ENCODE assay signal across 36 cellular contexts in the genomic region with DNA sequence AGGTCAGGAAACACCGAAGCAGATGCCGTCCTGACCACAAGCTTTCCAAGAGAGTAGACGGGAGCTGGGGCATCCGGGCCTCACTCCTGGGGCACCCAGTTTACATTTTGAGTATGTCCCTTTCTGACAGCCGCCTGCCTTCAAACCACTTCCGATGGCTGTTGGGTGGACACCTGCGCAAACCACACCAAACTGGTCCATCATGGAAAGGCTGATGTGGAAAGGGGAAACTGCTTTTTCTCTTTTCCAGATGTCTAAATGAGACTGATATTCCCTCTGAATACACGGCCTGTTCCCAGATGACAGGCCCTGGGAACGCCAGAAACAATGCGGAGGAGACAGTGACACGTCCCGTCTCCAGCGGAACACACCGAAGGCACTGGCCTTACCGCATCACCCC.
DNase-seq lines count a peak whose midpoint lies in the region; ATAC-seq, FAIRE-seq and TF ChIP-seq lines count a peak whose summit lies in the region.
"Had no signal": no experiment of that assay in that cellular context is flagged by ENCODE, and none has a peak within 500 bp of the region (broad histone marks: within the 10 kb centered on the region; RNA-seq: fewer than 3 reads in every experiment).

No MANE protein-coding gene starts in this region.

- no peak overlapping the region for H3K4me3 ChIP-seq in osteoblast (ENCODE audit: insufficient read depth, low read length)
- H3K4me3 ChIP-seq in stomach = no peak overlapping the region
- H3K4me3 ChIP-seq in right cardiac atrium (ENCODE audit: low read length) = no peak overlapping the region
- H3K4me3 ChIP-seq: A549; BLaER1; BLaER1 treated with 17β-estradiol and CSF1 and Interleukin-3, amounts not matched to agents 10 nM and 100 nM had no signal

- no peak for TF ChIP-seq EP300 in stomach (IDR thresholded peaks at IDR 0.05)

- ATAC-seq in right cardiac atrium = no peak
- no peak for ATAC-seq in stimulated activated effector memory CD8-positive, alpha-beta T cell treated with anti-CD3 and anti-CD28 coated beads, Interleukin-12 subunit alpha, Interleukin-12 subunit beta, amount 100 ng/mL, for 72 hours
- ATAC-seq: A549; CD8-positive, alpha-beta T cell had no signal

- H3K4me2 ChIP-seq in osteoblast (ENCODE audit: insufficient read depth, low read length) = no peak overlapping the region
- H3K4me2 ChIP-seq: A549; BLaER1; BLaER1 treated with 17β-estradiol and CSF1 and Interleukin-3, amounts not matched to agents 10 nM and 100 nM had no signal

- H4K20me1 ChIP-seq in osteoblast (ENCODE audit: insufficient read depth, low read length) = no peaks in the 10 kb centered on the region
- H4K20me1 ChIP-seq: BLaER1; BLaER1 treated with 17β-estradiol and CSF1 and Interleukin-3, amounts not matched to agents 10 nM and 100 nM had no signal

- H3K9me3 ChIP-seq in osteoblast (ENCODE audit: low read depth, low read length) = no peaks in the 10 kb centered on the region
- H3K9me3 ChIP-seq in stomach = no peaks in the 10 kb centered on the region
- H3K9me3 ChIP-seq in right cardiac atrium (ENCODE audit: control insufficient read depth, low read length) = no peaks in the 10 kb centered on the region
- H3K9me3 ChIP-seq: A549; BE2C; BLaER1; BLaER1 treated with 17β-estradiol and CSF1 and Interleukin-3, amounts not matched to agents 10 nM and 100 nM; Caco-2 had no signal

- intact Hi-C loops in stomach (cut with DNase I; ENCODE audit: low total_unique reads) = no loop called here
- intact Hi-C loops in right cardiac atrium (cut with DNase I) = no loop called here

- H3K36me3 Mint-ChIP-seq in type B pancreatic cell = no peaks in the 10 kb centered on the region
- H3K36me3 Mint-ChIP-seq in stimulated activated effector memory CD8-positive, alpha-beta T cell treated with anti-CD3 and anti-CD28 coated beads, Interleukin-12 subunit alpha, Interleukin-12 subunit beta, amount 100 ng/mL, for 72 hours = no peaks in the 10 kb centered on the region
- H3K36me3 Mint-ChIP-seq: CD14-positive monocyte; CD4-positive, alpha-beta memory T cell; CD4-positive, CD25-positive, alpha-beta regulatory T cell; CD8-positive, alpha-beta memory T cell; CD8-positive, alpha-beta T cell had no signal

- no peak for TF ChIP-seq CTCF in osteoblast (IDR thresholded peaks at IDR 0.05; ENCODE audit: extremely low read depth, low read depth, low read length)
- no peak for TF ChIP-seq CTCF in stomach (IDR thresholded peaks at IDR 0.05)
- no peak for TF ChIP-seq CTCF in type B pancreatic cell (conservative IDR thresholded peaks at IDR 0.05)
- TF ChIP-seq CTCF in D721Med (IDR thresholded peaks at IDR 0.05; ENCODE audit: insufficient read depth, missing control alignments) = no peak

- H3K4me1 ChIP-seq in osteoblast (ENCODE audit: insufficient read depth, low read length) = no peaks in the 10 kb centered on the region
- no peaks in the 10 kb centered on the region for H3K4me1 ChIP-seq in stomach
- H3K4me1 ChIP-seq in right cardiac atrium (ENCODE audit: control insufficient read depth, insufficient read depth, low read length) = no peaks in the 10 kb centered on the region
- H3K4me1 ChIP-seq: A549, BE2C, BLaER1, Caco-2 had no signal

- H3K4me3 Mint-ChIP-seq in type B pancreatic cell = no peak overlapping the region
- no peak overlapping the region for H3K4me3 Mint-ChIP-seq in stimulated activated effector memory CD8-positive, alpha-beta T cell treated with anti-CD3 and anti-CD28 coated beads, Interleukin-12 subunit alpha, Interleukin-12 subunit beta, amount 100 ng/mL, for 72 hours
- H3K4me3 Mint-ChIP-seq: B cell; CD14-positive monocyte; CD4-positive, alpha-beta memory T cell; CD4-positive, alpha-beta T cell; CD4-positive, CD25-positive, alpha-beta regulatory T cell; CD8-positive, alpha-beta memory T cell; CD8-positive, alpha-beta T cell had no signal

- no peaks in the 10 kb centered on the region for H3K36me3 ChIP-seq in osteoblast (ENCODE audit: insufficient read depth, low read length)
- no peaks in the 10 kb centered on the region for H3K36me3 ChIP-seq in stomach
- H3K36me3 ChIP-seq: BE2C; BLaER1; BLaER1 treated with 17β-estradiol and CSF1 and Interleukin-3, amounts not matched to agents 10 nM and 100 nM had no signal

- no peaks in the 10 kb centered on the region for H3K4me1 Mint-ChIP-seq in type B pancreatic cell (ENCODE audit: unreplicated experiment)
- no peaks in the 10 kb centered on the region for H3K4me1 Mint-ChIP-seq in stimulated activated effector memory CD8-positive, alpha-beta T cell treated with anti-CD3 and anti-CD28 coated beads, Interleukin-12 subunit alpha, Interleukin-12 subunit beta, amount 100 ng/mL, for 72 hours
- H3K4me1 Mint-ChIP-seq: B cell; CD14-positive monocyte; CD4-positive, alpha-beta memory T cell; CD4-positive, CD25-positive, alpha-beta regulatory T cell; CD8-positive, alpha-beta memory T cell had no signal

- peaks cover 3% of the 10 kb centered on the region for H3K27me3 Mint-ChIP-seq in type B pancreatic cell
- H3K27me3 Mint-ChIP-seq: B cell; CD4-positive, alpha-beta memory T cell; CD4-positive, alpha-beta T cell; CD4-positive, CD25-positive, alpha-beta regulatory T cell had no signal

- H3K27me3 ChIP-seq in osteoblast (ENCODE audit: insufficient read depth, low read length) = no peaks in the 10 kb centered on the region
- peaks cover 0 to 27% (median 0%) of the 10 kb centered on the region in 3 donors for H3K27me3 ChIP-seq in stomach
- no peaks in the 10 kb centered on the region for H3K27me3 ChIP-seq in right cardiac atrium (ENCODE audit: control insufficient read depth, insufficient read depth)
- H3K27me3 ChIP-seq: BE2C; BLaER1; BLaER1 treated with 17β-estradiol and CSF1 and Interleukin-3, amounts not matched to agents 10 nM and 100 nM had no signal

- no peak for FAIRE-seq in D721Med (lab: Jason Lieb, UNC)
- FAIRE-seq: A204.1, A549 had no signal

- H3K27ac Mint-ChIP-seq in type B pancreatic cell = no peak overlapping the region
- H3K27ac Mint-ChIP-seq in stimulated activated effector memory CD8-positive, alpha-beta T cell treated with anti-CD3 and anti-CD28 coated beads, Interleukin-12 subunit alpha, Interleukin-12 subunit beta, amount 100 ng/mL, for 72 hours = no peak overlapping the region
- H3K27ac Mint-ChIP-seq: B cell; CD14-positive monocyte; CD4-positive, alpha-beta memory T cell; CD4-positive, alpha-beta T cell; CD4-positive, CD25-positive, alpha-beta regulatory T cell; CD8-positive, alpha-beta memory T cell; CD8-positive, alpha-beta T cell had no signal

- H2AFZ ChIP-seq in osteoblast (ENCODE audit: low read length) = no peak overlapping the region

- H3K27ac ChIP-seq in osteoblast (ENCODE audit: low read depth, low read length) (no peak overlapping the region), stomach (no peak overlapping the region), right cardiac atrium (ENCODE audit: low read length) (no peak overlapping the region)
- H3K27ac ChIP-seq: 22Rv1; A549; BLaER1; BLaER1 treated with 17β-estradiol and CSF1 and Interleukin-3, amounts not matched to agents 10 nM and 100 nM; C4-2B had no signal

- H3K9me3 Mint-ChIP-seq in type B pancreatic cell = no peaks in the 10 kb centered on the region
- no peaks in the 10 kb centered on the region for H3K9me3 Mint-ChIP-seq in stimulated activated effector memory CD8-positive, alpha-beta T cell treated with anti-CD3 and anti-CD28 coated beads, Interleukin-12 subunit alpha, Interleukin-12 subunit beta, amount 100 ng/mL, for 72 hours
- H3K9me3 Mint-ChIP-seq: CD4-positive, alpha-beta T cell; CD8-positive, alpha-beta memory T cell; CD8-positive, alpha-beta T cell had no signal

- WGBS in stomach, 5 donors = 88 to 94% (median 91%) methylated on average over 15 of the region's 15 CpGs
- WGBS in right cardiac atrium = 86% methylated on average over 15 of the region's 15 CpGs

- H3K79me2 ChIP-seq in osteoblast (ENCODE audit: insufficient read depth, low read length) = no peaks in the 10 kb centered on the region

- DNase-seq in mesenteric fat pad (ENCODE audit: low spot score) (peak; percentile 59), osteoblast (ENCODE audit: insufficient read length, low spot score, missing footprints) (peak; percentile 58), stomach (peak; percentile 11), type B pancreatic cell (ENCODE audit: extremely low spot score, unreplicated experiment) (peak; percentile 45), right cardiac atrium (no peak), D721Med (ENCODE audit: insufficient read length, low spot score) (no peak), LoVo (ENCODE audit: low spot score) (no peak)
- DNase-seq in stimulated activated effector memory CD8-positive, alpha-beta T cell treated with anti-CD3 and anti-CD28 coated beads, Interleukin-12 subunit alpha, Interleukin-12 subunit beta, amount 100 ng/mL, for 72 hours (ENCODE audit: low spot score in 2 of 2) = no peak
- DNase-seq: 8988T; ACHN; AML-193; BE2C; C1 segment of cervical spinal cord; Caco-2; Calu3; CD4-positive, alpha-beta memory T cell; CD4-positive, alpha-beta T cell; CD4-positive, CD25-positive, alpha-beta regulatory T cell; CD8-positive, alpha-beta memory T cell; CD8-positive, alpha-beta T cell; COR-L47; DMS 273 treated with DMSO at 0.1 percent for 48 hours; DMS153; DMS53; DMS79; DMS79 treated with DMSO at 0.1 percent for 48 hours; DND-41; EL had no signal

- TF ChIP-seq POLR2A in stomach (IDR thresholded peaks at IDR 0.05) = no peak

Comparison
In these comparisons a context has a peak if more than half of its experiments do, and no peak if none do; other contexts are left out.
1. DNase-seq: peak in mesenteric fat pad (single experiment), osteoblast (single experiment), stomach (single experiment) and type B pancreatic cell (single experiment); none in right cardiac atrium (0 of 3), D721Med (single experiment), LoVo (single experiment) and stimulated activated effector memory CD8-positive, alpha-beta T cell treated with anti-CD3 and anti-CD28 coated beads, Interleukin-12 subunit alpha, Interleukin-12 subunit beta, amount 100 ng/mL, for 72 hours (0 of 2).